In genomic region chr1:201614262-201615015, GRCh38 we compare ENCODE assay signal across 11 cellular contexts.
DNase-seq lines count a peak whose midpoint lies in the region; ATAC-seq lines count a peak whose summit lies in the region.
"Had no signal": no experiment of that assay in that cellular context is flagged by ENCODE, and none has a peak within 500 bp of the region (broad histone marks: within the 10 kb centered on the region; RNA-seq: fewer than 3 reads in every experiment).

No MANE protein-coding gene starts in this region.

- no peak overlapping the region for H2BK5ac ChIP-seq in neuronal stem cell (ENCODE audit: low read length)

- H3K18ac ChIP-seq in neuronal stem cell (ENCODE audit: low read length): no peak overlapping the region

- H3K4ac ChIP-seq in neuronal stem cell (ENCODE audit: low read length): no peak overlapping the region

- no peak overlapping the region for H2BK15ac ChIP-seq in neuronal stem cell (ENCODE audit: low read length)

- H3K4me3 ChIP-seq in H7 (ENCODE audit: insufficient read depth, low read depth, low read length) (peak overlapping the region; percentile 30; the same call in 1 of the 2 replicates), right cardiac atrium (ENCODE audit: low read length) (no peak overlapping the region), neuronal stem cell (ENCODE audit: low read length in 2 of 2) (no peak overlapping the region)

- no peak overlapping the region for H2BK120ac ChIP-seq in neuronal stem cell (ENCODE audit: low read depth, low read length)

- H2AFZ ChIP-seq in neuronal stem cell (ENCODE audit: low read length): no peak overlapping the region

- H3K36me3 ChIP-seq in H7 (replicated peaks; ENCODE audit: control insufficient read depth, insufficient read depth, low read length) (no peaks in the 10 kb centered on the region), neuronal stem cell (replicated peaks in 1 of 2; ENCODE audit: control insufficient read depth in 2 of 2, insufficient read depth in 2 of 2, low read length in 2 of 2) (no peaks in the 10 kb centered on the region)

- H2AK5ac ChIP-seq in neuronal stem cell (ENCODE audit: low read depth, low read length): no peak overlapping the region

- H3K9ac ChIP-seq in neuronal stem cell (ENCODE audit: low read depth, low read length, poor library complexity): no peak overlapping the region

- H4K91ac ChIP-seq in neuronal stem cell (ENCODE audit: low read depth, low read length, poor library complexity): no peak overlapping the region

- H3K79me1 ChIP-seq in neuronal stem cell (ENCODE audit: low read depth, low read length): no peaks in the 10 kb centered on the region

- DNase-seq in H7 (peak; percentile 95), RPMI7951 (ENCODE audit: low read depth) (peak; percentile 39), right cardiac atrium (peak; percentile 54 to 82 (median 78)), neuronal stem cell (ENCODE audit: low spot score) (peak; percentile 58), dedifferentiated amniotic fluid mesenchymal stem cell (ENCODE audit: extremely low spot score) (no peak), NCI-H774 (lab: John Stamatoyannopoulos, UW) (no peak)
- DNase-seq: activated CD4-positive, alpha-beta T cell treated with anti-CD3 and anti-CD28 coated beads, Interleukin-2, amount 50 U/mL, for 4 hours; PC-3; stimulated activated naive CD4-positive, alpha-beta T cell had no signal

- H3K9me3 ChIP-seq in right cardiac atrium (ENCODE audit: control insufficient read depth, low read length): no peaks in the 10 kb centered on the region
- no peaks in the 10 kb centered on the region for H3K9me3 ChIP-seq in neuronal stem cell (replicated peaks in 1 of 2; ENCODE audit: control insufficient read depth in 2 of 2, insufficient read depth in 1 of 2, low read depth in 1 of 2, low read length in 2 of 2)

- 20% methylated on average over 22 of the region's 22 CpGs for WGBS in right cardiac atrium
- no CpG with 5 or more reads among the region's 22 CpGs for WGBS in neuronal stem cell (ENCODE audit: extremely low coverage in 2 of 2, insufficient read length in 2 of 2, insufficient replicate concordance in 1 of 2), 2 donors

- H3K27ac ChIP-seq in right cardiac atrium (ENCODE audit: low read length) (no peak overlapping the region), neuronal stem cell (replicated peaks; ENCODE audit: low read length) (no peak overlapping the region)

- H3K4me1 ChIP-seq in right cardiac atrium (ENCODE audit: control insufficient read depth, insufficient read depth, low read length): peaks cover 9% of the 10 kb centered on the region
- H3K4me1 ChIP-seq in neuronal stem cell (ENCODE audit: control insufficient read depth in 2 of 2, insufficient read depth in 1 of 2, low read depth in 1 of 2, low read length in 2 of 2): peaks cover 0 to 6% of the 10 kb centered on the region in 2 donors

- H3K23ac ChIP-seq in neuronal stem cell (ENCODE audit: low read depth, low read length, poor library complexity): no peak overlapping the region

- H3K27me3 ChIP-seq in H7 (ENCODE audit: control insufficient read depth, insufficient read depth, low read length) (peaks cover 3% of the 10 kb centered on the region; the same call in 1 of the 2 replicates), right cardiac atrium (ENCODE audit: control insufficient read depth, insufficient read depth) (no peaks in the 10 kb centered on the region), neuronal stem cell (ENCODE audit: control insufficient read depth in 3 of 3, insufficient read depth in 3 of 3, low read depth in 1 of 3, low read length in 3 of 3) (peaks cover 0 to 21% (median 0%) of the 10 kb centered on the region in 3 experiments)

- H3K4me2 ChIP-seq in neuronal stem cell (ENCODE audit: insufficient read depth, low read length, poor library complexity, severe bottlenecking): no peak overlapping the region

- ATAC-seq in right cardiac atrium (peak; percentile 77 to 82), HG02840 (IDR thresholded peaks at IDR 0.05; ENCODE audit: low FRiP score, unreplicated experiment) (no peak), HG02588 (IDR thresholded peaks at IDR 0.05; ENCODE audit: unreplicated experiment) (no peak)
- ATAC-seq: PC-3 had no signal

- H3K14ac ChIP-seq in neuronal stem cell (ENCODE audit: low read length): no peak overlapping the region

- H2BK12ac ChIP-seq in neuronal stem cell (ENCODE audit: low read length): no peak overlapping the region

- intact Hi-C loops in right cardiac atrium (cut with DNase I): no loop called here

- H4K8ac ChIP-seq in neuronal stem cell (ENCODE audit: low read depth, low read length): no peak overlapping the region

Comparison
In these comparisons a context has a peak if more than half of its experiments do, and no peak if none do; other contexts are left out.
1. DNase-seq: peak in H7 (single experiment), RPMI7951 (single experiment), right cardiac atrium (3 of 3) and neuronal stem cell (single experiment); none in dedifferentiated amniotic fluid mesenchymal stem cell (single experiment) and NCI-H774 (single experiment).
2. ATAC-seq: peak in right cardiac atrium (2 of 2); none in HG02840 (single experiment) and HG02588 (single experiment).